Comparison of ENCODE assay signal across 9 cellular contexts in genomic region chr9:849431-849830, GRCh38. TPM values are rescaled to one million over a fixed set of nuclear protein-coding genes. Genes with fewer than 3 reads are reported as not detected.
"Had no signal": no experiment of that assay in that cellular context is flagged by ENCODE, and none has a peak within 500 bp of the region (broad histone marks: within the 10 kb centered on the region; RNA-seq: fewer than 3 reads in every experiment).

No MANE protein-coding gene starts in this region.

- H3K4me3 ChIP-seq: GM23338, HAP-1 had no signal

- H3K4me1 Mint-ChIP-seq: IgD-negative memory B cell had no signal

- DNase-seq: HFFc6 had no signal

- H3K36me3 ChIP-seq: HAP-1 had no signal

- H3K4me1 ChIP-seq: HAP-1 had no signal

- H3K27ac ChIP-seq: HL-60 had no signal

- H3K27ac Mint-ChIP-seq: GM23338, HFFc6, IgD-negative memory B cell had no signal

- H3K9me3 Mint-ChIP-seq: HFFc6 had no signal

- H3K9me3 ChIP-seq: HAP-1 had no signal

- ATAC-seq: GM23338, HCT116, HepG2 had no signal

- H3K36me3 Mint-ChIP-seq: IgD-negative memory B cell had no signal

- H3K4me3 Mint-ChIP-seq: GM23338, HFFc6, IgD-negative memory B cell had no signal

RNA-seq across cellular contexts. Expression of gene DMRT1, which starts 7.9 kb away (rescaled TPM):
- total RNA-seq: GM23338, H1, HepG2, HFFc6, HT1080 had no signal
- polyA plus RNA-seq: GM23338, HepG2, IgD-negative memory B cell had no signal
